1 cellular context compared by ENCODE assay signal in the genomic region with DNA sequence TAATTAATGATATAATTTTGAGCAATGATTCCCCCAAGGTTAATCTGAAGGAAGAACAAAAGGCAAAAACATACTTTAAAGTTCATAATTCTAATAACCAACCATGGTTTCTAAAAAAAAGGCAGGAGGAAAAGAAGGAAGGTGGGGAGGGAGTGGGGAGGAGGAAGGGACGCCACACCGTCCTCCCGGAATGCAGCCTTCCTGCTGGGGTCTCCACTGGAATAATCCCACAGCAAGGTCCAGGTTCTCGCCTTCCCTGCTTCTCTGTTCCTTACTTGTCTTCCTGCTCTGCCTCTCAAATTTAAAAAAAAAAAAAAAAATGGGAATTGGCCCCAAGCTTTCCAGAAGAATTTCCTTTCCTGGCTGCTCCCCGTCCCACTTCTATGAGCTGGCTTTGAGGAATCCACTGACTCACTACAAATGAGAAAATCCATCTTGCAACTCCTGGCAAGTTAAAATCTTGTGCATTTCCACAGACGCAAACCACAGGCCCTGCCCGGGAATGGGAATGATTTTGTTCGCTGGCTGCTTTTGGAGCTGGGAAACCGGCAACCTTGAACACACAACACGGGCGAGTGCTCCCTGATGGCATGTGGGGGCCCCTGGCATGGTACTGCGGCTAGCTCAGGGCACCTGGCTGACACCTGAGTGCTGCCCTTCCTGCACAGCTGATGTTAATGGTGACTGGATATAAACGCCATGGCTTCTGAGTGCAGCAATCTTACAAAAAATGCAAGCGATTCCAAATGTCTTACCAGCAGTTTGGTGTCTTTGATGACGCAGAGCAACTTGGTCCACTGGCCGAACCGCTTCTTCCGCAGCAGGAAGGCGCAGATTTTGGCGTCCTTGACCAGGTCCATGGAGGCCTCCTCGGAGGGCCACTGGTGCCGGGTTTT.
TF ChIP-seq lines count a peak whose summit lies in the region.

No MANE protein-coding gene starts in this region.

TF ChIP-seq in A549, 52 proteins besides CTCF, POLR2A, EP300 and RAD21 (continued from another document):
- no peak for TF ChIP-seq KDM5A (IDR thresholded peaks at IDR 0.05)
- no peak for TF ChIP-seq BHLHE40 (IDR thresholded peaks at IDR 0.05; ENCODE audit: low read depth, low read length)
- peak; percentile 73 for TF ChIP-seq FOSL2 (IDR thresholded peaks at IDR 0.05)
- peak; percentile 82 for TF ChIP-seq FOSL2 (CRISPR knock-in tag; IDR thresholded peaks at IDR 0.05)
TF ChIP-seq in A549: peak in this region for 8.
